20 cellular contexts compared by ENCODE assay signal in genomic region chr1:46422261-46422871, GRCh38.
A peak's percentile ranks its signal among the peaks of the same experiment; 100 is the strongest.
DNase-seq lines count a peak whose midpoint lies in the region; ATAC-seq, FAIRE-seq and TF ChIP-seq lines count a peak whose summit lies in the region.
"Had no signal": no experiment of that assay in that cellular context is flagged by ENCODE, and none has a peak within 500 bp of the region (broad histone marks: within the 10 kb centered on the region; RNA-seq: fewer than 3 reads in every experiment).

No MANE protein-coding gene starts in this region.

- H3K4me1 Mint-ChIP-seq in stimulated activated naive CD8-positive, alpha-beta T cell treated with anti-CD3 and anti-CD28 coated beads, Interleukin-15, amount 100 ng/mL, for 72 hours = no peaks in the 10 kb centered on the region
- peaks cover 2% of the 10 kb centered on the region for H3K4me1 Mint-ChIP-seq in T-helper 2 cell treated with Interferon-gamma antibody and Interleukin-4, amounts not matched to agents 5 μg/mL and 100 μg/mL, for 36 hours (ENCODE audit: low read depth)
- H3K4me1 Mint-ChIP-seq in stimulated activated effector memory CD8-positive, alpha-beta T cell treated with anti-CD3 and anti-CD28 coated beads, Interleukin-12 subunit alpha, Interleukin-12 subunit beta, amount 100 ng/mL, for 72 hours = peaks cover 49% of the 10 kb centered on the region

- H3K27me3 Mint-ChIP-seq in stimulated activated naive CD8-positive, alpha-beta T cell treated with anti-CD3 and anti-CD28 coated beads, Interleukin-15, amount 100 ng/mL, for 72 hours = peaks cover 40% of the 10 kb centered on the region
- H3K27me3 Mint-ChIP-seq in T-helper 2 cell treated with Interferon-gamma antibody and Interleukin-4, amounts not matched to agents 5 μg/mL and 100 μg/mL, for 36 hours (ENCODE audit: low read depth) = peaks cover 6% of the 10 kb centered on the region

- ATAC-seq in stimulated activated naive CD8-positive, alpha-beta T cell treated with anti-CD3 and anti-CD28 coated beads, Interleukin-15, amount 100 ng/mL, for 72 hours = no peak
- ATAC-seq in stimulated activated naive CD8-positive, alpha-beta T cell treated with anti-CD3 and anti-CD28 coated beads, Interleukin-15, Interleukin-2, amounts not matched to agents 100 U/mL and 50 U/mL, for 24 hours = no peak
- ATAC-seq in stimulated activated effector memory CD8-positive, alpha-beta T cell treated with anti-CD3 and anti-CD28 coated beads, Interleukin-12 subunit alpha, Interleukin-12 subunit beta, amount 100 ng/mL, for 72 hours = peak; percentile 49
- ATAC-seq in GM21619 (IDR thresholded peaks at IDR 0.05; ENCODE audit: unreplicated experiment) = no peak
- ATAC-seq: HCT116 had no signal

- H3K4me3 Mint-ChIP-seq in stimulated activated naive CD8-positive, alpha-beta T cell treated with anti-CD3 and anti-CD28 coated beads, Interleukin-15, amount 100 ng/mL, for 72 hours = no peak overlapping the region
- H3K4me3 Mint-ChIP-seq in T-helper 2 cell treated with Interferon-gamma antibody and Interleukin-4, amounts not matched to agents 5 μg/mL and 100 μg/mL, for 36 hours = no peak overlapping the region
- H3K4me3 Mint-ChIP-seq in stimulated activated effector memory CD8-positive, alpha-beta T cell treated with anti-CD3 and anti-CD28 coated beads, Interleukin-12 subunit alpha, Interleukin-12 subunit beta, amount 100 ng/mL, for 72 hours = peak overlapping the region; percentile 67

- no peaks in the 10 kb centered on the region for H3K9me3 Mint-ChIP-seq in stimulated activated naive CD8-positive, alpha-beta T cell treated with anti-CD3 and anti-CD28 coated beads, Interleukin-15, amount 100 ng/mL, for 72 hours
- H3K9me3 Mint-ChIP-seq in T-helper 2 cell treated with Interferon-gamma antibody and Interleukin-4, amounts not matched to agents 5 μg/mL and 100 μg/mL, for 36 hours = no peaks in the 10 kb centered on the region
- H3K9me3 Mint-ChIP-seq in stimulated activated effector memory CD8-positive, alpha-beta T cell treated with anti-CD3 and anti-CD28 coated beads, Interleukin-12 subunit alpha, Interleukin-12 subunit beta, amount 100 ng/mL, for 72 hours = no peaks in the 10 kb centered on the region

- DNase-seq in stimulated activated naive CD8-positive, alpha-beta T cell treated with anti-CD3 and anti-CD28 coated beads, Interleukin-15, amount 100 ng/mL, for 72 hours = no peak
- DNase-seq in stimulated activated naive CD8-positive, alpha-beta T cell treated with anti-CD3 and anti-CD28 coated beads, Interleukin-15, Interleukin-2, amounts not matched to agents 100 U/mL and 50 U/mL, for 24 hours = no peak
- DNase-seq in T-helper 2 cell treated with Interferon-gamma antibody and Interleukin-4, amounts not matched to agents 5 μg/mL and 100 μg/mL, for 36 hours (ENCODE audit: low spot score) = no peak
- DNase-seq in central memory CD4-positive, alpha-beta T cell = peak; percentile 54
- DNase-seq in stimulated activated effector memory CD8-positive, alpha-beta T cell treated with anti-CD3 and anti-CD28 coated beads, Interleukin-12 subunit alpha, Interleukin-12 subunit beta, amount 100 ng/mL, for 72 hours (ENCODE audit: low spot score in 2 of 2) = no peak
- DNase-seq in H54 (ENCODE audit: insufficient read length, low spot score) (no peak), HUDEP-2 (lab: John Stamatoyannopoulos, UW; ENCODE audit: unreplicated experiment in 76 of 76) (no peak)
- DNase-seq: ACHN; AML-193; DMS153; GDM1; KG1; NCI-H1105 treated with DMSO at 0.1 percent for 48 hours; NCI-H1694; NCI-H2081 treated with DMSO at 0.1 percent for 48 hours; NCI-H748 treated with DMSO at 0.1 percent for 48 hours; NK-92 treated with Interleukin-12 subunit alpha and Interleukin-12 subunit beta, amount 100 ng/mL, for 24 hours; Peyer's patch had no signal

- peak overlapping the region; percentile 24 to 36 for H3K27ac Mint-ChIP-seq in stimulated activated naive CD8-positive, alpha-beta T cell treated with anti-CD3 and anti-CD28 coated beads, Interleukin-15, amount 100 ng/mL, for 72 hours
- H3K27ac Mint-ChIP-seq in T-helper 2 cell treated with Interferon-gamma antibody and Interleukin-4, amounts not matched to agents 5 μg/mL and 100 μg/mL, for 36 hours = peak overlapping the region; percentile 84
- H3K27ac Mint-ChIP-seq in stimulated activated effector memory CD8-positive, alpha-beta T cell treated with anti-CD3 and anti-CD28 coated beads, Interleukin-12 subunit alpha, Interleukin-12 subunit beta, amount 100 ng/mL, for 72 hours = peak overlapping the region; percentile 84

- TF ChIP-seq POLR2A in H54 (IDR thresholded peaks at IDR 0.05; ENCODE audit: low read depth, low read length) = no peak

- H3K36me3 Mint-ChIP-seq in T-helper 2 cell treated with Interferon-gamma antibody and Interleukin-4, amounts not matched to agents 5 μg/mL and 100 μg/mL, for 36 hours (ENCODE audit: low read depth) = no peaks in the 10 kb centered on the region
- H3K36me3 Mint-ChIP-seq in stimulated activated effector memory CD8-positive, alpha-beta T cell treated with anti-CD3 and anti-CD28 coated beads, Interleukin-12 subunit alpha, Interleukin-12 subunit beta, amount 100 ng/mL, for 72 hours = peaks cover 14% of the 10 kb centered on the region

- FAIRE-seq in H54 (lab: Jason Lieb, UNC) = no peak

Comparison
In these comparisons a context has a peak if more than half of its experiments do, and no peak if none do; other contexts are left out.
1. H3K27ac Mint-ChIP-seq: peak in every context shown above with its lines; median percentile 84 in T-helper 2 cell treated with Interferon-gamma antibody and Interleukin-4, amounts not matched to agents 5 μg/mL and 100 μg/mL, for 36 hours; 84 in stimulated activated effector memory CD8-positive, alpha-beta T cell treated with anti-CD3 and anti-CD28 coated beads, Interleukin-12 subunit alpha, Interleukin-12 subunit beta, amount 100 ng/mL, for 72 hours; 30 in stimulated activated naive CD8-positive, alpha-beta T cell treated with anti-CD3 and anti-CD28 coated beads, Interleukin-15, amount 100 ng/mL, for 72 hours.